In genomic region chr1:31723828-31724359, GRCh38 we compare ENCODE assay signal across 1 cellular context.
TF ChIP-seq lines count a peak whose summit lies in the region.

No MANE protein-coding gene starts in this region.

TF ChIP-seq in HepG2, 621 proteins besides CTCF, POLR2A, EP300 and RAD21 (continued from another document and continues in another):
- TF ChIP-seq IRF9 (CRISPR knock-in tag; IDR thresholded peaks at IDR 0.05; ENCODE audit: borderline replicate concordance) (no peak), POLR2G (IDR thresholded peaks at IDR 0.05; ENCODE audit: low read depth, low read length) (no peak), ZNF557 (CRISPR knock-in tag; IDR thresholded peaks at IDR 0.05) (peak; percentile 96), ZNF781 (CRISPR knock-in tag; IDR thresholded peaks at IDR 0.05; ENCODE audit: borderline replicate concordance, not compliant biosample characterization) (no peak), ZBTB33 (CRISPR knock-in tag; IDR thresholded peaks at IDR 0.05) (no peak), DBP (CRISPR knock-in tag; IDR thresholded peaks at IDR 0.05; ENCODE audit: not compliant biosample characterization) (no peak), ATF7 (IDR thresholded peaks at IDR 0.05) (no peak), ATF7 (CRISPR knock-in tag; IDR thresholded peaks at IDR 0.05) (no peak), ZNF441 (CRISPR knock-in tag; IDR thresholded peaks at IDR 0.05; ENCODE audit: borderline replicate concordance) (peak; percentile 84), KDM4B (CRISPR knock-in tag; IDR thresholded peaks at IDR 0.05) (peak; percentile 82; the same call in 1 of the 2 replicates), MNT (IDR thresholded peaks at IDR 0.05) (no peak), SIX1 (CRISPR knock-in tag; IDR thresholded peaks at IDR 0.05; ENCODE audit: borderline replicate concordance) (no peak), ZNF292 (CRISPR knock-in tag; IDR thresholded peaks at IDR 0.05; ENCODE audit: borderline replicate concordance, low read depth) (no peak), HINFP (CRISPR knock-in tag; IDR thresholded peaks at IDR 0.05; ENCODE audit: low read depth) (no peak), ZNF329 (CRISPR knock-in tag; IDR thresholded peaks at IDR 0.05; ENCODE audit: low read depth) (no peak), ZNF18 (CRISPR knock-in tag; IDR thresholded peaks at IDR 0.05; ENCODE audit: insufficient replicate concordance) (no peak), TRAFD1 (CRISPR knock-in tag; IDR thresholded peaks at IDR 0.05; ENCODE audit: borderline replicate concordance) (no peak), ZNF546 (CRISPR knock-in tag; conservative IDR thresholded peaks at IDR 0.05) (no peak), ZNF614 (CRISPR knock-in tag; IDR thresholded peaks at IDR 0.05; ENCODE audit: borderline replicate concordance) (no peak), DNMT3B (CRISPR knock-in tag; conservative IDR thresholded peaks at IDR 0.05) (peak; percentile 68; the same call in 1 of the 2 replicates), ZFP82 (CRISPR knock-in tag; IDR thresholded peaks at IDR 0.05; ENCODE audit: borderline replicate concordance) (no peak), ZSCAN9 (CRISPR knock-in tag; IDR thresholded peaks at IDR 0.05; ENCODE audit: borderline replicate concordance) (peak; percentile 97), HIVEP1 (CRISPR knock-in tag; IDR thresholded peaks at IDR 0.05) (no peak), ARID2 (CRISPR knock-in tag; IDR thresholded peaks at IDR 0.05; ENCODE audit: borderline replicate concordance) (no peak), SKI (IDR thresholded peaks at IDR 0.05; ENCODE audit: partially characterized antibody) (no peak), ZNF761 (CRISPR knock-in tag; conservative IDR thresholded peaks at IDR 0.05) (no peak), ZFYVE20 (CRISPR knock-in tag; IDR thresholded peaks at IDR 0.05; ENCODE audit: borderline replicate concordance, low read depth) (no peak), IKZF4 (CRISPR knock-in tag; IDR thresholded peaks at IDR 0.05; ENCODE audit: borderline replicate concordance, low read depth, not compliant biosample characterization) (no peak), ELK4 (CRISPR knock-in tag; IDR thresholded peaks at IDR 0.05; ENCODE audit: borderline replicate concordance) (no peak), NFYB (CRISPR knock-in tag; IDR thresholded peaks at IDR 0.05) (no peak), ZNF567 (CRISPR knock-in tag; IDR thresholded peaks at IDR 0.05; ENCODE audit: borderline replicate concordance) (no peak), MIER3 (CRISPR knock-in tag; IDR thresholded peaks at IDR 0.05; ENCODE audit: borderline replicate concordance) (peak; percentile 33; the same call in 1 of the 2 replicates), IRF2 (CRISPR knock-in tag; IDR thresholded peaks at IDR 0.05) (no peak; the same call in 1 of the 2 replicates), ZNF12 (CRISPR knock-in tag; IDR thresholded peaks at IDR 0.05) (peak; percentile 54; the same call in 1 of the 2 replicates), ZNF432 (CRISPR knock-in tag; IDR thresholded peaks at IDR 0.05; ENCODE audit: borderline replicate concordance) (no peak), ZNF746 (CRISPR knock-in tag; IDR thresholded peaks at IDR 0.05) (no peak), ZNF251 (CRISPR knock-in tag; IDR thresholded peaks at IDR 0.05) (no peak), BCL3 (CRISPR knock-in tag; IDR thresholded peaks at IDR 0.05) (no peak), ZNF510 (CRISPR knock-in tag; IDR thresholded peaks at IDR 0.05; ENCODE audit: low read depth) (no peak), SRSF9 (IDR thresholded peaks at IDR 0.05; ENCODE audit: borderline replicate concordance, insufficient read depth, low read depth, low read length, poor library complexity, severe bottlenecking) (no peak), AHR (CRISPR knock-in tag; IDR thresholded peaks at IDR 0.05) (0 out of 2 replicates have a peak, but pooled peaks have one; percentile 65), BORCS8-MEF2B (CRISPR knock-in tag; IDR thresholded peaks at IDR 0.05) (peak; percentile 73; the same call in 1 of the 2 replicates), ZNF883 (CRISPR knock-in tag; IDR thresholded peaks at IDR 0.05; ENCODE audit: not compliant biosample characterization) (peak; percentile 70), ZFY (CRISPR knock-in tag; IDR thresholded peaks at IDR 0.05) (peak; percentile 55), SRY (CRISPR knock-in tag; IDR thresholded peaks at IDR 0.05) (peak; percentile 45; the same call in 1 of the 2 replicates), FOSL1 (CRISPR knock-in tag; IDR thresholded peaks at IDR 0.05; ENCODE audit: borderline replicate concordance) (no peak), MYC (CRISPR knock-in tag; IDR thresholded peaks at IDR 0.05; ENCODE audit: borderline replicate concordance) (no peak), ATF1 (CRISPR knock-in tag; IDR thresholded peaks at IDR 0.05) (no peak), ESRRA (CRISPR knock-in tag; IDR thresholded peaks at IDR 0.05; ENCODE audit: low read depth) (no peak), HOXA3 (CRISPR knock-in tag; IDR thresholded peaks at IDR 0.05) (peak; percentile 49; the same call in 1 of the 2 replicates), ZNF616 (CRISPR knock-in tag; IDR thresholded peaks at IDR 0.05; ENCODE audit: low read depth) (no peak), SMAD1 (CRISPR knock-in tag; IDR thresholded peaks at IDR 0.05; ENCODE audit: borderline replicate concordance, low read depth) (no peak), XBP1 (CRISPR knock-in tag; IDR thresholded peaks at IDR 0.05) (0 out of 2 replicates have a peak, but pooled peaks have one; percentile 64), MED1 (CRISPR knock-in tag; IDR thresholded peaks at IDR 0.05) (peak; percentile 39; the same call in 1 of the 2 replicates), ZNF235 (CRISPR knock-in tag; IDR thresholded peaks at IDR 0.05; ENCODE audit: borderline replicate concordance) (no peak), HMG20B (CRISPR knock-in tag; conservative IDR thresholded peaks at IDR 0.05) (peak; percentile 54; the same call in 1 of the 2 replicates), BRD4 (CRISPR knock-in tag; IDR thresholded peaks at IDR 0.05) (no peak), ZNF230 (CRISPR knock-in tag; IDR thresholded peaks at IDR 0.05) (no peak), E2F1 (CRISPR knock-in tag; IDR thresholded peaks at IDR 0.05) (0 out of 2 replicates have a peak, but pooled peaks have one; percentile 36), ZNF331 (CRISPR knock-in tag; IDR thresholded peaks at IDR 0.05) (peak; percentile 87)
